In the genomic region with DNA sequence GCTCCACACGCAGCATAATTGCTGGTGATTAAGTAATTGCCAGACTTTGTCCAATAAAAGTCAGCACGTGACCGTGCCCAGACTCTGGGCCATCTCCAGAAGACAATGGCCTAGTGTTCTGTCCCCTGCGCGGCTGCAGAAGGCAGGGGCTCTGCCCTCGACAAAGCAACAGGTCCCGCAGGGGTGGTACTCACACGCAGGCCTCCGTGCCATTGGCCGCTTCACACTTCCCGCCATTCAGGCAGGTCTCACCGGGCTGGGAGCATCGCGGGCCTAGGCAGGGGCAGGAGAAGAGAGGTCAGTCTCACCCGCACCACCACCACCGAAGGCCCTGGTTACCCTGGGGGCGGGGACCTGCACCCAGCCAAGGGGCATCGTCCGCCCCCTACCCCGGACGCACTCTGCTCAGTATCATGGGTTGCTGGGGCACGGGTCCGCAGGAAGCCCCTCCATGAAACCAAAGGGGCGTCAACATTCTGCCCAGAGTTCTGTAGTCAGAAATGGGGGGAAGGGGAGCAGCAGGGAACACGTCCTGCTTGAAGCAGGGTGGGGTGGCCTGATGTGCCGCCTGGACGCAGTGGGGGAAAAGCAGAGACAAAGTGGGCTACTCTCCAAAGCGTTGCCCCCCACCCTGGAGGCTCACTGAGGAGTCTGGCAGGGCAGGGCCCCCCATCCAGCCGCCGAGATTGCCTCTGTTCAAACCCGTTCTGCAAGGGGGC, we compare ENCODE assay signal across 8 cellular contexts. TPM values are rescaled to one million over a fixed set of nuclear protein-coding genes. Genes with fewer than 3 reads are reported as not detected.
DNase-seq lines count a peak whose midpoint lies in the region; ATAC-seq and TF ChIP-seq lines count a peak whose summit lies in the region.

No MANE protein-coding gene starts in this region.

- intact Hi-C loops in ascending aorta (cut with DNase I): loop anchor here (2.0 kb wide), 1 partner anchor 81 kb away; no protein-coding TSS in a partner anchor

- H3K36me3 Mint-ChIP-seq in stimulated activated effector memory CD8-positive, alpha-beta T cell treated with anti-CD3 and anti-CD28 coated beads, Interleukin-12 subunit alpha, Interleukin-12 subunit beta, amount 100 ng/mL, for 72 hours: peaks cover 61% of the 10 kb centered on the region

- H3K4me3 ChIP-seq in ascending aorta (peak overlapping the region; percentile 68 to 96), kidney epithelial cell (ENCODE audit: low read depth, low read length) (peak overlapping the region; percentile 73)

- H3K4me3 Mint-ChIP-seq in stimulated activated effector memory CD8-positive, alpha-beta T cell treated with anti-CD3 and anti-CD28 coated beads, Interleukin-12 subunit alpha, Interleukin-12 subunit beta, amount 100 ng/mL, for 72 hours: peak overlapping the region; percentile 81

- peaks cover 15 to 41% of the 10 kb centered on the region in 2 donors for H3K4me1 ChIP-seq in ascending aorta

- H3K4me1 Mint-ChIP-seq in stimulated activated effector memory CD8-positive, alpha-beta T cell treated with anti-CD3 and anti-CD28 coated beads, Interleukin-12 subunit alpha, Interleukin-12 subunit beta, amount 100 ng/mL, for 72 hours: peaks cover 39% of the 10 kb centered on the region

- peaks cover 0 to 9% of the 10 kb centered on the region in 2 donors for H3K36me3 ChIP-seq in ascending aorta
- H3K36me3 ChIP-seq in kidney epithelial cell (ENCODE audit: control insufficient read depth, insufficient read depth, low read length): peaks cover 2% of the 10 kb centered on the region

- no peaks in the 10 kb centered on the region for H3K9me3 Mint-ChIP-seq in stimulated activated effector memory CD8-positive, alpha-beta T cell treated with anti-CD3 and anti-CD28 coated beads, Interleukin-12 subunit alpha, Interleukin-12 subunit beta, amount 100 ng/mL, for 72 hours

- DNase-seq in HuH-7 (ENCODE audit: low spot score): peak; percentile 95
- DNase-seq in ascending aorta (ENCODE audit: low spot score in 2 of 2): no peak
- DNase-seq in kidney epithelial cell (ENCODE audit: low read depth): no peak
- DNase-seq in stimulated activated effector memory CD8-positive, alpha-beta T cell treated with anti-CD3 and anti-CD28 coated beads, Interleukin-12 subunit alpha, Interleukin-12 subunit beta, amount 100 ng/mL, for 72 hours (ENCODE audit: low spot score in 2 of 2): no peak
- no peak for DNase-seq in DMS 273 treated with DMSO at 0.1 percent for 48 hours (lab: John Stamatoyannopoulos, UW)
- no peak for DNase-seq in cerebellum (ENCODE audit: low spot score)
- DNase-seq in NCI-H1092 treated with DMSO at 0.1 percent for 48 hours (lab: John Stamatoyannopoulos, UW): no peak
- DNase-seq in SHP77 treated with DMSO at 0.1 percent for 48 hours (lab: John Stamatoyannopoulos, UW): no peak

- no peaks in the 10 kb centered on the region for H3K9me3 ChIP-seq in ascending aorta

- ATAC-seq in stimulated activated effector memory CD8-positive, alpha-beta T cell treated with anti-CD3 and anti-CD28 coated beads, Interleukin-12 subunit alpha, Interleukin-12 subunit beta, amount 100 ng/mL, for 72 hours: no peak

- H3K27ac ChIP-seq in ascending aorta: peak overlapping the region; percentile 75 to 85

- peak overlapping the region; percentile 58 for H3K27ac Mint-ChIP-seq in stimulated activated effector memory CD8-positive, alpha-beta T cell treated with anti-CD3 and anti-CD28 coated beads, Interleukin-12 subunit alpha, Interleukin-12 subunit beta, amount 100 ng/mL, for 72 hours

- TF ChIP-seq CTCF in ascending aorta (IDR thresholded peaks at IDR 0.05) (no peak), kidney epithelial cell (IDR thresholded peaks at IDR 0.05; ENCODE audit: insufficient read depth, low read length, poor library complexity, severe bottlenecking) (no peak)

- no peaks in the 10 kb centered on the region for H3K27me3 ChIP-seq in ascending aorta
- H3K27me3 ChIP-seq in kidney epithelial cell (ENCODE audit: control insufficient read depth, insufficient read depth, low read length): no peaks in the 10 kb centered on the region

RNA-seq across cellular contexts. Expression of a gene that starts 1.9 kb away (rescaled TPM):
- total RNA-seq in ascending aorta (120 TPM), kidney epithelial cell (40.9 and 52.4 TPM in 2 replicates), cerebellum (35.2 TPM)
